11 cellular contexts compared by ENCODE assay signal in genomic region chr11:34223021-34223813, GRCh38.
A peak's percentile ranks its signal among the peaks of the same experiment; 100 is the strongest.
DNase-seq lines count a peak whose midpoint lies in the region; ATAC-seq lines count a peak whose summit lies in the region.
"Had no signal": no experiment of that assay in that cellular context is flagged by ENCODE, and none has a peak within 500 bp of the region (broad histone marks: within the 10 kb centered on the region; RNA-seq: fewer than 3 reads in every experiment).

No MANE protein-coding gene starts in this region.

- no peaks in the 10 kb centered on the region for H3K4me1 Mint-ChIP-seq in activated T-cell treated with anti-CD3 and anti-CD28 coated beads, Interleukin-2, amount 50 U/mL, for 24 hours (ENCODE audit: low read depth)
- H3K4me1 Mint-ChIP-seq: activated naive CD4-positive, alpha-beta T cell treated with anti-CD3 and anti-CD28 coated beads, Interleukin-2, amount 10 ng/mL, durations not matched to agents 7 days and 5 days had no signal

- H3K9me3 Mint-ChIP-seq in activated T-cell treated with anti-CD3 and anti-CD28 coated beads, Interleukin-2, amount 50 U/mL, for 24 hours = no peaks in the 10 kb centered on the region
- H3K9me3 Mint-ChIP-seq: activated naive CD4-positive, alpha-beta T cell treated with anti-CD3 and anti-CD28 coated beads, Interleukin-2, amount 10 ng/mL, durations not matched to agents 7 days and 5 days had no signal

- ATAC-seq in HG02852 (IDR thresholded peaks at IDR 0.05; ENCODE audit: unreplicated experiment) (no peak), HG03097 (IDR thresholded peaks at IDR 0.05; ENCODE audit: low FRiP score, unreplicated experiment) (no peak)

- H3K27ac Mint-ChIP-seq in activated T-cell treated with anti-CD3 and anti-CD28 coated beads, Interleukin-2, amount 50 U/mL, for 24 hours = peak overlapping the region; percentile 9
- H3K27ac Mint-ChIP-seq: activated naive CD4-positive, alpha-beta T cell treated with anti-CD3 and anti-CD28 coated beads, Interleukin-2, amount 10 ng/mL, durations not matched to agents 7 days and 5 days had no signal

- H3K27me3 Mint-ChIP-seq in activated T-cell treated with anti-CD3 and anti-CD28 coated beads, Interleukin-2, amount 50 U/mL, for 24 hours = peaks cover 2% of the 10 kb centered on the region

- DNase-seq in activated T-cell treated with anti-CD3 and anti-CD28 coated beads, Interleukin-2, amount 50 U/mL, for 24 hours = no peak
- no peak for DNase-seq in activated T-cell treated with anti-CD3 and anti-CD28 coated beads, Interleukin-2, amount 50 U/mL, for 1 hour
- DNase-seq in dermis blood vessel endothelial cell = peak; percentile 13
- DNase-seq in mucosa of gallbladder (ENCODE audit: low spot score) = peak; percentile 55
- no peak for DNase-seq in OCI-M2 (lab: John Stamatoyannopoulos, UW; ENCODE audit: unreplicated experiment)
- no peak for DNase-seq in NCI-H510A (lab: John Stamatoyannopoulos, UW)
- DNase-seq: activated naive CD4-positive, alpha-beta T cell treated with anti-CD3 and anti-CD28 coated beads, Interleukin-2, amount 10 ng/mL, durations not matched to agents 7 days and 5 days; AML-193; NCI-H2029 treated with DMSO at 0.1 percent for 48 hours had no signal

- no peaks in the 10 kb centered on the region for H3K36me3 Mint-ChIP-seq in activated T-cell treated with anti-CD3 and anti-CD28 coated beads, Interleukin-2, amount 50 U/mL, for 24 hours (ENCODE audit: low read depth)
- H3K36me3 Mint-ChIP-seq: activated naive CD4-positive, alpha-beta T cell treated with anti-CD3 and anti-CD28 coated beads, Interleukin-2, amount 10 ng/mL, durations not matched to agents 7 days and 5 days had no signal

- H3K4me3 Mint-ChIP-seq in activated T-cell treated with anti-CD3 and anti-CD28 coated beads, Interleukin-2, amount 50 U/mL, for 24 hours = no peak overlapping the region
- H3K4me3 Mint-ChIP-seq: activated naive CD4-positive, alpha-beta T cell treated with anti-CD3 and anti-CD28 coated beads, Interleukin-2, amount 10 ng/mL, durations not matched to agents 7 days and 5 days had no signal

Comparison
In these comparisons a context has a peak if more than half of its experiments do, and no peak if none do; other contexts are left out.
1. DNase-seq: peak in dermis blood vessel endothelial cell (single experiment) and mucosa of gallbladder (single experiment); none in activated T-cell treated with anti-CD3 and anti-CD28 coated beads, Interleukin-2, amount 50 U/mL, for 24 hours (single experiment), activated T-cell treated with anti-CD3 and anti-CD28 coated beads, Interleukin-2, amount 50 U/mL, for 1 hour (single experiment), OCI-M2 (single experiment) and NCI-H510A (single experiment).